Comparison of ENCODE assay signal across 16 cellular contexts in genomic region chr1:214400136-214400535, GRCh38.
DNase-seq lines count a peak whose midpoint lies in the region; ATAC-seq and TF ChIP-seq lines count a peak whose summit lies in the region.
"Had no signal": no experiment of that assay in that cellular context is flagged by ENCODE, and none has a peak within 500 bp of the region (broad histone marks: within the 10 kb centered on the region; RNA-seq: fewer than 3 reads in every experiment).

No MANE protein-coding gene starts in this region.

- TF ChIP-seq CTCF in Panc1 (IDR thresholded peaks at IDR 0.05): no peak
- TF ChIP-seq CTCF in astrocyte of the cerebellum (IDR thresholded peaks at IDR 0.05; ENCODE audit: low read depth, low read length, missing control alignments): no peak

- H3K4me2 ChIP-seq in mesenchymal stem cell (ENCODE audit: low read length, poor library complexity, severe bottlenecking): no peak overlapping the region
- H3K4me2 ChIP-seq: PC-9, SK-N-SH had no signal

- POLR2A ChIA-PET in Panc1 (lab: Charles Lee): no interaction called here

- CTCF ChIA-PET in Panc1 (lab: Charles Lee): no interaction called here

- H2BK120ac ChIP-seq in mesenchymal stem cell (ENCODE audit: low read depth, low read length): no peak overlapping the region

- no peak overlapping the region for H3K14ac ChIP-seq in mesenchymal stem cell (ENCODE audit: low read length in 2 of 2)

- 77% methylated on average over 3 of the region's 3 CpGs for WGBS in mesenchymal stem cell

- H3K23ac ChIP-seq in mesenchymal stem cell (ENCODE audit: low read length in 2 of 2): no peak overlapping the region

- peak overlapping the region in 1 of 2 experiments; percentile 52 for H2BK12ac ChIP-seq in mesenchymal stem cell (ENCODE audit: low read length in 2 of 2)

- H3K79me1 ChIP-seq in mesenchymal stem cell (replicated peaks; ENCODE audit: low read length, poor library complexity, severe bottlenecking): peaks cover 3% of the 10 kb centered on the region

- no peaks in the 10 kb centered on the region for H3K27me3 ChIP-seq in Panc1 (ENCODE audit: control insufficient read depth, insufficient read depth, low read length)
- no peaks in the 10 kb centered on the region for H3K27me3 ChIP-seq in mesenchymal stem cell (ENCODE audit: control insufficient read depth in 1 of 2, insufficient read depth in 1 of 2, low read length in 2 of 2)
- H3K27me3 ChIP-seq in MG63: no peaks in the 10 kb centered on the region

- peak overlapping the region; percentile 72 for H2AK5ac ChIP-seq in mesenchymal stem cell (ENCODE audit: low read length, severe bottlenecking)

- BruUV-seq in Panc1 (replicated peaks; lab: Mats Ljungman, UMichigan): no TSS peak

- peaks cover 48% of the 10 kb centered on the region for H3K36me3 ChIP-seq in Panc1 (ENCODE audit: control insufficient read depth, insufficient read depth, low read length)
- H3K36me3 ChIP-seq in mesenchymal stem cell (ENCODE audit: control insufficient read depth in 1 of 2, insufficient read depth in 2 of 2, low read depth in 1 of 2, low read length in 2 of 2): peaks cover 18 to 67% of the 10 kb centered on the region in 2 experiments
- H3K36me3 ChIP-seq in MG63: peaks cover 76% of the 10 kb centered on the region

- H3K4me3 ChIP-seq in Panc1 (ENCODE audit: low read depth in 2 of 2, low read length in 2 of 2): no peak overlapping the region
- no peak overlapping the region for H3K4me3 ChIP-seq in astrocyte of the cerebellum (ENCODE audit: low read depth, low read length)
- no peak overlapping the region for H3K4me3 ChIP-seq in mesenchymal stem cell (ENCODE audit: insufficient read depth in 1 of 2, low read depth in 1 of 2, low read length in 2 of 2)
- no peak overlapping the region for H3K4me3 ChIP-seq in MG63
- H3K4me3 ChIP-seq: PC-9 had no signal

- H3K27ac ChIP-seq in Panc1 (ENCODE audit: low read length) (peak overlapping the region; percentile 24; the same call in 1 of the 2 replicates), mesenchymal stem cell (ENCODE audit: low read length, poor library complexity, severe bottlenecking) (peak overlapping the region; percentile 94)
- H3K27ac ChIP-seq: PC-9 had no signal

- H3K4me1 ChIP-seq in Panc1 (ENCODE audit: control insufficient read depth, insufficient read depth, low read length): peaks cover 21% of the 10 kb centered on the region
- peaks cover 19% of the 10 kb centered on the region for H3K4me1 ChIP-seq in mesenchymal stem cell (ENCODE audit: control insufficient read depth, insufficient read depth, low read depth, low read length)

- intact Hi-C loops in Panc1 (cut with micrococcal nuclease; ENCODE audit: unreplicated experiment): no loop called here

- no peak overlapping the region for H3K18ac ChIP-seq in mesenchymal stem cell (ENCODE audit: low read depth in 1 of 2, low read length in 2 of 2)

- H2BK15ac ChIP-seq in mesenchymal stem cell (ENCODE audit: low read depth, poor library complexity, severe bottlenecking): no peak overlapping the region

- H4K8ac ChIP-seq in mesenchymal stem cell (ENCODE audit: low read length): no peak overlapping the region

- H2AFZ ChIP-seq in mesenchymal stem cell (ENCODE audit: low read depth, low read length): no peak overlapping the region
- H2AFZ ChIP-seq: PC-9 had no signal

- no peak overlapping the region for H3K4ac ChIP-seq in mesenchymal stem cell (ENCODE audit: low read depth in 1 of 2, low read length in 2 of 2)

- H3K9ac ChIP-seq in mesenchymal stem cell (ENCODE audit: low read length): no peak overlapping the region
- H3K9ac ChIP-seq: SK-N-SH had no signal

- in situ Hi-C loops in Panc1 (cut with HindIII; ENCODE audit: low pct_unique_long_range_greater_than_20kb, low sequenced_read_pairs) (no loop called here), astrocyte of the cerebellum (cut with HindIII; ENCODE audit: low sequenced_read_pairs) (no loop called here)

- H4K91ac ChIP-seq in mesenchymal stem cell (ENCODE audit: low read length): no peak overlapping the region

- H3K9me3 ChIP-seq in Panc1 (ENCODE audit: control insufficient read depth, insufficient read depth, low read depth, low read length): no peaks in the 10 kb centered on the region
- H3K9me3 ChIP-seq in mesenchymal stem cell (ENCODE audit: control insufficient read depth, low read length): no peaks in the 10 kb centered on the region
- no peaks in the 10 kb centered on the region; the same call in 1 of the 2 replicates for H3K9me3 ChIP-seq in MG63
- H3K9me3 ChIP-seq: SK-N-SH had no signal

- ATAC-seq in Panc1: no peak
- no peak for ATAC-seq in GM18873 (IDR thresholded peaks at IDR 0.05; ENCODE audit: low FRiP score, unreplicated experiment)
- no peak for ATAC-seq in GM19455 (IDR thresholded peaks at IDR 0.05; ENCODE audit: unreplicated experiment)

- DNase-seq in EL (peak; percentile 33), Panc1 (ENCODE audit: low read depth, low spot score) (no peak), astrocyte of the cerebellum (ENCODE audit: low read depth) (peak; percentile 79), mesenchymal stem cell (no peak), NCI-H748 (lab: John Stamatoyannopoulos, UW; ENCODE audit: unreplicated experiment) (no peak), MG63 (no peak)
- DNase-seq: DMS 273 treated with DMSO at 0.1 percent for 48 hours, HCEC 1CT, NCI-H2029, NCI-H2171 treated with DMSO at 0.1 percent for 48 hours, NCI-H510A, PC-9, Right ventricle myocardium superior, SK-N-SH had no signal

- H2BK5ac ChIP-seq in mesenchymal stem cell (ENCODE audit: low read depth, low read length, poor library complexity, severe bottlenecking): peak overlapping the region; percentile 35

Comparison
In these comparisons a context has a peak if more than half of its experiments do, and no peak if none do; other contexts are left out.
1. DNase-seq: peak in EL (single experiment) and astrocyte of the cerebellum (single experiment); none in Panc1 (single experiment), mesenchymal stem cell (single experiment), NCI-H748 (single experiment) and MG63 (single experiment).